1 cellular context compared by ENCODE assay signal in genomic region chr21:25503981-25504380, GRCh38.
TF ChIP-seq lines count a peak whose summit lies in the region.

No MANE protein-coding gene starts in this region.

TF ChIP-seq in GM12878, 131 proteins besides CTCF, POLR2A, EP300 and RAD21:
- TF ChIP-seq FOXM1 (IDR thresholded peaks at IDR 0.05; ENCODE audit: low read depth, low read length): no peak
- no peak for TF ChIP-seq NR2C1 (IDR thresholded peaks at IDR 0.05)
- no peak for TF ChIP-seq ZNF207 (IDR thresholded peaks at IDR 0.05; ENCODE audit: borderline replicate concordance)
- no peak for TF ChIP-seq TAF1 (IDR thresholded peaks at IDR 0.05; ENCODE audit: borderline replicate concordance, low read depth, low read length)
- no peak for TF ChIP-seq RFX5 (IDR thresholded peaks at IDR 0.05; ENCODE audit: low read depth, low read length)
- no peak for TF ChIP-seq KLF5 (IDR thresholded peaks at IDR 0.05; ENCODE audit: partially characterized antibody)
- no peak for TF ChIP-seq RELA (IDR thresholded peaks at IDR 0.05; ENCODE audit: borderline replicate concordance, partially characterized antibody)
- TF ChIP-seq RAD51 (IDR thresholded peaks at IDR 0.05): no peak
- no peak for TF ChIP-seq ZNF592 (IDR thresholded peaks at IDR 0.05)
TF ChIP-seq in GM12878: peak in this region for 0.
